In the genomic region with DNA sequence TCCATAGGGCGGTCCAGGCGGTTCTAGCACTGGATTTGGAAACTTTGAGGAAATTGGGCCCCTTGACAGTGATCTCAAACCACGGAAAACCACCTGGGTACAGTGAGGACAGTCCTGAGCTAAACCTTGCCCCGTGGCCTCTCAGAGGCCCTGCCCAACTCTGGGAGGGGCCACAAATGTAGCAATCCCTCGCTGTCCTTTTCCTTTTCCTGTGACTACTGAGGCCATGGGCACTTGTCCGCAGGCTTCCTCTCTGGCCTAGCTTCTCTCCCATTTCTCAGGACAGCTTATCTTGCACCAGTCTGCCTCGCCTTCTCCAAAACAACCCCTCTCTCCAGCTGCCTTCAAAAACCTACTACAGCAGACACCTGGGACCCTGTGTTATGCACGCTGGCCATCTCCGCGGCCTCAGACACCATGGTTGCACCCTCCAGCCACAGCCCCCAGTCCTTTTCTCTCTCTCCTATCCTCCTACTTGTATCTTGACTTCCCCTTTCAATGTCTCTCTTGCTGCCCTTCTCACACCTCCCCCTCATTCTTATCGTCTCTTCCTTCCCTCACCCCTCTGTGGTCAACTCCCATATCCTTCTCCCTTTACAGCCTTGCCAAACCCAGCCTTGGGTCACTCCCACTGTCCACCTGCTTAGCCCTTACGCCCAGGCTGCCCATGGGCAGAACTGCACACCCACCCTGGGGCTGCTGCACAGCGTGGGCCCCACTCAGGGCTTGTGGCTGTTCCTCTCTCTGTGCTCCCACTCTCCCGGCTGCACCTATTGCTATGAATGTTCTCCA, we compare ENCODE assay signal across 1 cellular context.
TF ChIP-seq lines count a peak whose summit lies in the region.

No MANE protein-coding gene starts in this region.

TF ChIP-seq in K562, 482 proteins besides CTCF, POLR2A, EP300 and RAD21 (continued from another document and continues in another):
- TF ChIP-seq, protein P1, sequence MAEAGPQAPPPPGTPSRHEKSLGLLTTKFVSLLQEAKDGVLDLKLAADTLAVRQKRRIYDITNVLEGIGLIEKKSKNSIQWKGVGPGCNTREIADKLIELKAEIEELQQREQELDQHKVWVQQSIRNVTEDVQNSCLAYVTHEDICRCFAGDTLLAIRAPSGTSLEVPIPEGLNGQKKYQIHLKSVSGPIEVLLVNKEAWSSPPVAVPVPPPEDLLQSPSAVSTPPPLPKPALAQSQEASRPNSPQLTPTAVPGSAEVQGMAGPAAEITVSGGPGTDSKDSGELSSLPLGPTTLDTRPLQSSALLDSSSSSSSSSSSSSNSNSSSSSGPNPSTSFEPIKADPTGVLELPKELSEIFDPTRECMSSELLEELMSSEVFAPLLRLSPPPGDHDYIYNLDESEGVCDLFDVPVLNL (CRISPR knock-in tag; IDR thresholded peaks at IDR 0.05; ENCODE audit: low read depth) = no peak
- TF ChIP-seq GATAD2B (IDR thresholded peaks at IDR 0.05; ENCODE audit: borderline replicate concordance) (peak; percentile 63; the same call in 1 of the 2 replicates), HDAC3 (IDR thresholded peaks at IDR 0.05; ENCODE audit: borderline replicate concordance, partially characterized antibody) (peak; percentile 46), NBN (IDR thresholded peaks at IDR 0.05; ENCODE audit: low read depth) (peak; percentile 94), RB1 (IDR thresholded peaks at IDR 0.05; ENCODE audit: low read depth) (no peak), SRSF7 (optimal IDR thresholded peaks at IDR 0.05; ENCODE audit: low read depth, low read length) (no peak), NFE2L1 (tag; IDR thresholded peaks at IDR 0.05; ENCODE audit: borderline replicate concordance, low read depth) (no peak), MAFF (IDR thresholded peaks at IDR 0.05; ENCODE audit: low read length) (no peak), PML (IDR thresholded peaks at IDR 0.05; ENCODE audit: low read length) (0 out of 2 replicates have a peak, but pooled peaks have one; percentile 23), HDAC8 (tag; IDR thresholded peaks at IDR 0.05) (no peak), ILK (tag; IDR thresholded peaks at IDR 0.05; ENCODE audit: borderline replicate concordance, low read depth) (no peak), STAT5A (IDR thresholded peaks at IDR 0.05; ENCODE audit: borderline replicate concordance, low read length) (peak; percentile 30; the same call in 1 of the 2 replicates), EWSR1 (IDR thresholded peaks at IDR 0.05; ENCODE audit: borderline replicate concordance, low read depth, partially characterized antibody) (no peak), HLTF (IDR thresholded peaks at IDR 0.05) (peak; percentile 95), HMG20A (CRISPR knock-in tag; conservative IDR thresholded peaks at IDR 0.05) (no peak), GTF2F1 (IDR thresholded peaks at IDR 0.05; ENCODE audit: low read depth, low read length) (no peak), ZNF589 (CRISPR knock-in tag; IDR thresholded peaks at IDR 0.05; ENCODE audit: low read depth) (0 out of 2 replicates have a peak, but pooled peaks have one; percentile 57), TAF15 (IDR thresholded peaks at IDR 0.05; ENCODE audit: low read depth, low read length) (no peak), TOE1 (IDR thresholded peaks at IDR 0.05; ENCODE audit: borderline replicate concordance) (peak; percentile 69), TOE1 (CRISPR knock-in tag; IDR thresholded peaks at IDR 0.05; ENCODE audit: borderline replicate concordance, low read depth) (no peak), ZNF134 (CRISPR knock-in tag; conservative IDR thresholded peaks at IDR 0.05) (no peak), FOXA1 (IDR thresholded peaks at IDR 0.05; ENCODE audit: borderline replicate concordance) (no peak), CBX3 (IDR thresholded peaks at IDR 0.05; ENCODE audit: borderline replicate concordance in 1 of 2, low read length in 2 of 2) (peak in 1 of 2 experiments; percentile 76; a peak in 1 of 3 replicates), NRF1 (conservative IDR thresholded peaks at IDR 0.05 in 1 of 2, IDR thresholded peaks at IDR 0.05 in 1 of 2) (no peak), DACH1 (IDR thresholded peaks at IDR 0.05; ENCODE audit: partially characterized antibody) (no peak), NCOA4 (IDR thresholded peaks at IDR 0.05; ENCODE audit: partially characterized antibody) (no peak), THRAP3 (IDR thresholded peaks at IDR 0.05; ENCODE audit: borderline replicate concordance) (no peak), TAF9B (IDR thresholded peaks at IDR 0.05; ENCODE audit: partially characterized antibody) (peak; percentile 23), GATAD2A (IDR thresholded peaks at IDR 0.05) (peak; percentile 99), EZH2 (IDR thresholded peaks at IDR 0.05; ENCODE audit: borderline replicate concordance, low read depth, low read length) (no peak), ZNF347 (CRISPR knock-in tag; IDR thresholded peaks at IDR 0.05; ENCODE audit: low read depth) (no peak), NR2F6 (CRISPR knock-in tag; IDR thresholded peaks at IDR 0.05) (no peak), XRCC5 (IDR thresholded peaks at IDR 0.05; ENCODE audit: low read depth, low read length) (no peak), RFX1 (IDR thresholded peaks at IDR 0.05) (no peak), TEAD1 (CRISPR knock-in tag; IDR thresholded peaks at IDR 0.05) (no peak), MYC (IDR thresholded peaks at IDR 0.05; ENCODE audit: low read depth, low read length) (peak; percentile 40; the same call in 1 of the 2 replicates), MYC (CRISPR knock-in tag; IDR thresholded peaks at IDR 0.05; ENCODE audit: borderline replicate concordance, low read depth) (no peak), ZNF217 (CRISPR knock-in tag; IDR thresholded peaks at IDR 0.05) (no peak), HEY1 (CRISPR knock-in tag; IDR thresholded peaks at IDR 0.05; ENCODE audit: borderline replicate concordance) (no peak), FOXA3 (CRISPR knock-in tag; conservative IDR thresholded peaks at IDR 0.05 in 1 of 2, IDR thresholded peaks at IDR 0.05 in 1 of 2) (no peak), GABPB1 (CRISPR knock-in tag; IDR thresholded peaks at IDR 0.05) (no peak), ZNF780A (CRISPR knock-in tag; IDR thresholded peaks at IDR 0.05) (no peak), NR3C1 (CRISPR knock-in tag; IDR thresholded peaks at IDR 0.05) (no peak), POU5F1 (IDR thresholded peaks at IDR 0.05; ENCODE audit: borderline replicate concordance, low read depth, low read length, partially characterized antibody) (no peak), LEF1 (IDR thresholded peaks at IDR 0.05) (peak; percentile 96), TBP (optimal IDR thresholded peaks at IDR 0.05; ENCODE audit: low read depth, low read length) (no peak), ZFX (CRISPR knock-in tag; IDR thresholded peaks at IDR 0.05) (peak; percentile 46; the same call in 1 of the 2 replicates), SOX6 (IDR thresholded peaks at IDR 0.05) (peak; percentile 78), ZNF253 (CRISPR knock-in tag; conservative IDR thresholded peaks at IDR 0.05) (no peak), SMARCA4 (IDR thresholded peaks at IDR 0.05) (peak; percentile 97)
- TF ChIP-seq, protein P2, sequence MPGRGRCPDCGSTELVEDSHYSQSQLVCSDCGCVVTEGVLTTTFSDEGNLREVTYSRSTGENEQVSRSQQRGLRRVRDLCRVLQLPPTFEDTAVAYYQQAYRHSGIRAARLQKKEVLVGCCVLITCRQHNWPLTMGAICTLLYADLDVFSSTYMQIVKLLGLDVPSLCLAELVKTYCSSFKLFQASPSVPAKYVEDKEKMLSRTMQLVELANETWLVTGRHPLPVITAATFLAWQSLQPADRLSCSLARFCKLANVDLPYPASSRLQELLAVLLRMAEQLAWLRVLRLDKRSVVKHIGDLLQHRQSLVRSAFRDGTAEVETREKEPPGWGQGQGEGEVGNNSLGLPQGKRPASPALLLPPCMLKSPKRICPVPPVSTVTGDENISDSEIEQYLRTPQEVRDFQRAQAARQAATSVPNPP (IDR thresholded peaks at IDR 0.05; ENCODE audit: borderline replicate concordance, insufficient read depth, insufficient read length) = no peak
- TF ChIP-seq, protein P3, sequence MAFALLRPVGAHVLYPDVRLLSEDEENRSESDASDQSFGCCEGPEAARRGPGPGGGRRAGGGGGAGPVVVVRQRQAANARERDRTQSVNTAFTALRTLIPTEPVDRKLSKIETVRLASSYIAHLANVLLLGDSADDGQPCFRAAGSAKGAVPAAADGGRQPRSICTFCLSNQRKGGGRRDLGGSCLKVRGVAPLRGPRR (CRISPR knock-in tag; IDR thresholded peaks at IDR 0.05) = no peak
- TF ChIP-seq, protein P4, sequence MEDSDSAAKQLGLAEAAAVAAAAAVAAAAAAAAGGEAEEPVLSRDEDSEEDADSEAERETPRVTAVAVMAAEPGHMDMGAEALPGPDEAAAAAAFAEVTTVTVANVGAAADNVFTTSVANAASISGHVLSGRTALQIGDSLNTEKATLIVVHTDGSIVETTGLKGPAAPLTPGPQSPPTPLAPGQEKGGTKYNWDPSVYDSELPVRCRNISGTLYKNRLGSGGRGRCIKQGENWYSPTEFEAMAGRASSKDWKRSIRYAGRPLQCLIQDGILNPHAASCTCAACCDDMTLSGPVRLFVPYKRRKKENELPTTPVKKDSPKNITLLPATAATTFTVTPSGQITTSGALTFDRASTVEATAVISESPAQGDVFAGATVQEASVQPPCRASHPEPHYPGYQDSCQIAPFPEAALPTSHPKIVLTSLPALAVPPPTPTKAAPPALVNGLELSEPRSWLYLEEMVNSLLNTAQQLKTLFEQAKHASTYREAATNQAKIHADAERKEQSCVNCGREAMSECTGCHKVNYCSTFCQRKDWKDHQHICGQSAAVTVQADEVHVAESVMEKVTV (CRISPR knock-in tag; IDR thresholded peaks at IDR 0.05) = no peak
- TF ChIP-seq, protein P5, sequence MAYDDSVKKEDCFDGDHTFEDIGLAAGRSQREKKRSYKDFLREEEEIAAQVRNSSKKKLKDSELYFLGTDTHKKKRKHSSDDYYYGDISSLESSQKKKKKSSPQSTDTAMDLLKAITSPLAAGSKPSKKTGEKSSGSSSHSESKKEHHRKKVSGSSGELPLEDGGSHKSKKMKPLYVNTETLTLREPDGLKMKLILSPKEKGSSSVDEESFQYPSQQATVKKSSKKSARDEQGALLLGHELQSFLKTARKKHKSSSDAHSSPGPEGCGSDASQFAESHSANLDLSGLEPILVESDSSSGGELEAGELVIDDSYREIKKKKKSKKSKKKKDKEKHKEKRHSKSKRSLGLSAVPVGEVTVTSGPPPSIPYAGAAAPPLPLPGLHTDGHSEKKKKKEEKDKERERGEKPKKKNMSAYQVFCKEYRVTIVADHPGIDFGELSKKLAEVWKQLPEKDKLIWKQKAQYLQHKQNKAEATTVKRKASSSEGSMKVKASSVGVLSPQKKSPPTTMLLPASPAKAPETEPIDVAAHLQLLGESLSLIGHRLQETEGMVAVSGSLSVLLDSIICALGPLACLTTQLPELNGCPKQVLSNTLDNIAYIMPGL (CRISPR knock-in tag; IDR thresholded peaks at IDR 0.05) = no peak
- TF ChIP-seq, protein P6, sequence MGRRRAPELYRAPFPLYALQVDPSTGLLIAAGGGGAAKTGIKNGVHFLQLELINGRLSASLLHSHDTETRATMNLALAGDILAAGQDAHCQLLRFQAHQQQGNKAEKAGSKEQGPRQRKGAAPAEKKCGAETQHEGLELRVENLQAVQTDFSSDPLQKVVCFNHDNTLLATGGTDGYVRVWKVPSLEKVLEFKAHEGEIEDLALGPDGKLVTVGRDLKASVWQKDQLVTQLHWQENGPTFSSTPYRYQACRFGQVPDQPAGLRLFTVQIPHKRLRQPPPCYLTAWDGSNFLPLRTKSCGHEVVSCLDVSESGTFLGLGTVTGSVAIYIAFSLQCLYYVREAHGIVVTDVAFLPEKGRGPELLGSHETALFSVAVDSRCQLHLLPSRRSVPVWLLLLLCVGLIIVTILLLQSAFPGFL (CRISPR knock-in tag; IDR thresholded peaks at IDR 0.05) = no peak
- TF ChIP-seq, protein P7, sequence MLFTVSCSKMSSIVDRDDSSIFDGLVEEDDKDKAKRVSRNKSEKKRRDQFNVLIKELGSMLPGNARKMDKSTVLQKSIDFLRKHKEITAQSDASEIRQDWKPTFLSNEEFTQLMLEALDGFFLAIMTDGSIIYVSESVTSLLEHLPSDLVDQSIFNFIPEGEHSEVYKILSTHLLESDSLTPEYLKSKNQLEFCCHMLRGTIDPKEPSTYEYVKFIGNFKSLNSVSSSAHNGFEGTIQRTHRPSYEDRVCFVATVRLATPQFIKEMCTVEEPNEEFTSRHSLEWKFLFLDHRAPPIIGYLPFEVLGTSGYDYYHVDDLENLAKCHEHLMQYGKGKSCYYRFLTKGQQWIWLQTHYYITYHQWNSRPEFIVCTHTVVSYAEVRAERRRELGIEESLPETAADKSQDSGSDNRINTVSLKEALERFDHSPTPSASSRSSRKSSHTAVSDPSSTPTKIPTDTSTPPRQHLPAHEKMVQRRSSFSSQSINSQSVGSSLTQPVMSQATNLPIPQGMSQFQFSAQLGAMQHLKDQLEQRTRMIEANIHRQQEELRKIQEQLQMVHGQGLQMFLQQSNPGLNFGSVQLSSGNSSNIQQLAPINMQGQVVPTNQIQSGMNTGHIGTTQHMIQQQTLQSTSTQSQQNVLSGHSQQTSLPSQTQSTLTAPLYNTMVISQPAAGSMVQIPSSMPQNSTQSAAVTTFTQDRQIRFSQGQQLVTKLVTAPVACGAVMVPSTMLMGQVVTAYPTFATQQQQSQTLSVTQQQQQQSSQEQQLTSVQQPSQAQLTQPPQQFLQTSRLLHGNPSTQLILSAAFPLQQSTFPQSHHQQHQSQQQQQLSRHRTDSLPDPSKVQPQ (CRISPR knock-in tag; IDR thresholded peaks at IDR 0.05; ENCODE audit: borderline replicate concordance) = no peak
- TF ChIP-seq, protein P8, sequence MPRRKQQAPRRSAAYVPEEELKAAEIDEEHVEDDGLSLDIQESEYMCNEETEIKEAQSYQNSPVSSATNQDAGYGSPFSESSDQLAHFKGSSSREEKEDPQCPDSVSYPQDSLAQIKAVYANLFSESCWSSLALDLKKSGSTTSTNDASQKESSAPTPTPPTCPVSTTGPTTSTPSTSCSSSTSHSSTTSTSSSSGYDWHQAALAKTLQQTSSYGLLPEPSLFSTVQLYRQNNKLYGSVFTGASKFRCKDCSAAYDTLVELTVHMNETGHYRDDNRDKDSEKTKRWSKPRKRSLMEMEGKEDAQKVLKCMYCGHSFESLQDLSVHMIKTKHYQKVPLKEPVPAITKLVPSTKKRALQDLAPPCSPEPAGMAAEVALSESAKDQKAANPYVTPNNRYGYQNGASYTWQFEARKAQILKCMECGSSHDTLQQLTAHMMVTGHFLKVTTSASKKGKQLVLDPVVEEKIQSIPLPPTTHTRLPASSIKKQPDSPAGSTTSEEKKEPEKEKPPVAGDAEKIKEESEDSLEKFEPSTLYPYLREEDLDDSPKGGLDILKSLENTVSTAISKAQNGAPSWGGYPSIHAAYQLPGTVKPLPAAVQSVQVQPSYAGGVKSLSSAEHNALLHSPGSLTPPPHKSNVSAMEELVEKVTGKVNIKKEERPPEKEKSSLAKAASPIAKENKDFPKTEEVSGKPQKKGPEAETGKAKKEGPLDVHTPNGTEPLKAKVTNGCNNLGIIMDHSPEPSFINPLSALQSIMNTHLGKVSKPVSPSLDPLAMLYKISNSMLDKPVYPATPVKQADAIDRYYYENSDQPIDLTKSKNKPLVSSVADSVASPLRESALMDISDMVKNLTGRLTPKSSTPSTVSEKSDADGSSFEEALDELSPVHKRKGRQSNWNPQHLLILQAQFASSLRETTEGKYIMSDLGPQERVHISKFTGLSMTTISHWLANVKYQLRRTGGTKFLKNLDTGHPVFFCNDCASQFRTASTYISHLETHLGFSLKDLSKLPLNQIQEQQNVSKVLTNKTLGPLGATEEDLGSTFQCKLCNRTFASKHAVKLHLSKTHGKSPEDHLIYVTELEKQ (CRISPR knock-in tag; IDR thresholded peaks at IDR 0.05) = no peak
